8 cellular contexts compared by ENCODE assay signal in the genomic region with DNA sequence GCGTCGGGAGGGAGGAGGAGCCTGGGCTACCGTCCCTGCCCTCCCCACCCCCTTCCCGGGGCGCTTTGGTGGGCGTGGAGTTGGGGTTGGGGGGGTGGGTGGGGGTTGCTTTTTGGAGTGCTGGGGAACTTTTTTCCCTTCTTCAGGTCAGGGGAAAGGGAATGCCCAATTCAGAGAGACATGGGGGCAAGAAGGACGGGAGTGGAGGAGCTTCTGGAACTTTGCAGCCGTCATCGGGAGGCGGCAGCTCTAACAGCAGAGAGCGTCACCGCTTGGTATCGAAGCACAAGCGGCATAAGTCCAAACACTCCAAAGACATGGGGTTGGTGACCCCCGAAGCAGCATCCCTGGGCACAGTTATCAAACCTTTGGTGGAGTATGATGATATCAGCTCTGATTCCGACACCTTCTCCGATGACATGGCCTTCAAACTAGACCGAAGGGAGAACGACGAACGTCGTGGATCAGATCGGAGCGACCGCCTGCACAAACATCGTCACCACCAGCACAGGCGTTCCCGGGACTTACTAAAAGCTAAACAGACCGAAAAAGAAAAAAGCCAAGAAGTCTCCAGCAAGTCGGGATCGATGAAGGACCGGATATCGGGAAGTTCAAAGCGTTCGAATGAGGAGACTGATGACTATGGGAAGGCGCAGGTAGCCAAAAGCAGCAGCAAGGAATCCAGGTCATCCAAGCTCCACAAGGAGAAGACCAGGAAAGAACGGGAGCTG. TPM values are rescaled to one million over a fixed set of nuclear protein-coding genes. Genes with fewer than 3 reads are reported as not detected.
DNase-seq lines count a peak whose midpoint lies in the region; ATAC-seq, FAIRE-seq and TF ChIP-seq lines count a peak whose summit lies in the region.

No MANE protein-coding gene starts in this region.

- H3K4me3 ChIP-seq in endothelial cell of umbilical vein (replicated peaks in 1 of 3; ENCODE audit: insufficient read depth in 1 of 3, low read depth in 1 of 3, low read length in 3 of 3) (peak overlapping the region; percentile 62 to 93 (median 83)), mononuclear cell (ENCODE audit: low read length) (peak overlapping the region; percentile 99), suprapubic skin (peak overlapping the region; percentile 97)

- H3K27ac ChIP-seq in endothelial cell of umbilical vein (ENCODE audit: insufficient read depth, low read depth, low read length) (peak overlapping the region; percentile 94), suprapubic skin (peak overlapping the region; percentile 99)

- H3K27me3 ChIP-seq in endothelial cell of umbilical vein (ENCODE audit: control insufficient read depth in 2 of 2, insufficient read depth in 2 of 2, low read length in 2 of 2) = no peaks in the 10 kb centered on the region
- H3K27me3 ChIP-seq in mononuclear cell (ENCODE audit: insufficient read depth, low read length) = no peaks in the 10 kb centered on the region
- no peaks in the 10 kb centered on the region for H3K27me3 ChIP-seq in suprapubic skin

- TF ChIP-seq POLR2A in endothelial cell of umbilical vein (IDR thresholded peaks at IDR 0.05; ENCODE audit: low read depth, low read length) (no peak), suprapubic skin (IDR thresholded peaks at IDR 0.05) (no peak)

- BruUV-seq in endothelial cell of umbilical vein (replicated peaks; lab: Mats Ljungman, UMichigan) = no TSS peak

- no peaks in the 10 kb centered on the region for H3K9me1 ChIP-seq in endothelial cell of umbilical vein (replicated peaks; ENCODE audit: control insufficient read depth, extremely low read depth, insufficient read depth, low read length)

- ATAC-seq in GM19025 (IDR thresholded peaks at IDR 0.05; ENCODE audit: low read depth, unreplicated experiment) = peak; percentile 45

- TF ChIP-seq CTCF in endothelial cell of umbilical vein (IDR thresholded peaks at IDR 0.05; ENCODE audit: extremely low read depth in 1 of 2, insufficient read depth in 1 of 2, low read depth in 1 of 2, low read length in 2 of 2) = no peak
- no peak for TF ChIP-seq CTCF in suprapubic skin (IDR thresholded peaks at IDR 0.05)

- no peak for TF ChIP-seq EP300 in suprapubic skin (IDR thresholded peaks at IDR 0.05)

- intact Hi-C loops in endothelial cell of umbilical vein (cut with micrococcal nuclease) = loop anchor here (1.0 kb wide), 1 partner anchor 11 kb away; the partner anchor contains the start of gene MED1

- DNase-seq in Ammon's horn (ENCODE audit: low spot score) (peak; percentile 61), HPDE6-E6E7 (ENCODE audit: extremely low spot score) (peak; percentile 73), endothelial cell of umbilical vein (ENCODE audit: low read depth, low spot score) (peak; percentile 56), suprapubic skin (ENCODE audit: low spot score in 2 of 2) (peak; percentile 63 to 78), kidney tubule cell (ENCODE audit: low spot score) (no peak)
- peak; percentile 39 for DNase-seq in activated CD4-positive, alpha-beta T cell treated with anti-CD3 and anti-CD28 coated beads for 48 hours

- POLR2A ChIA-PET in endothelial cell of umbilical vein (lab: Charles Lee) = interaction anchor here (0.6 to 2.7 kb wide), 3 partner anchors 9 to 322 kb away, joined by 4 to 45 read pairs (median 4); partner anchors contain the start of gene MED1

- WGBS in suprapubic skin = under 1% methylated on average over 37 of the region's 37 CpGs

- dilution Hi-C loops in endothelial cell of umbilical vein (cut with MboI; ENCODE audit: extremely low pct_ligation_motif_present, low sequenced_read_pairs) = no loop called here

- H3K9ac ChIP-seq in endothelial cell of umbilical vein (replicated peaks; ENCODE audit: extremely low read depth, insufficient read depth, low read length) = peak overlapping the region; percentile 100

- no peaks in the 10 kb centered on the region for H3K9me3 ChIP-seq in endothelial cell of umbilical vein (replicated peaks; ENCODE audit: control insufficient read depth, insufficient read depth, low read length)
- H3K9me3 ChIP-seq in mononuclear cell (ENCODE audit: low read depth, low read length) = no peaks in the 10 kb centered on the region
- H3K9me3 ChIP-seq in suprapubic skin = no peaks in the 10 kb centered on the region

- no peak overlapping the region for H2AFZ ChIP-seq in endothelial cell of umbilical vein (ENCODE audit: low read depth, low read length)

- CTCF ChIA-PET in endothelial cell of umbilical vein (lab: Charles Lee) = interaction anchor here (0.6 to 3.0 kb wide), 6 partner anchors 10 to 229 kb away, joined by 3 to 35 read pairs (median 4); partner anchors contain the start of gene MED1

- peak; percentile 50 for FAIRE-seq in endothelial cell of umbilical vein (lab: Jason Lieb, UNC)

- peaks cover 55% of the 10 kb centered on the region for H3K79me2 ChIP-seq in endothelial cell of umbilical vein (ENCODE audit: control insufficient read depth, insufficient read depth, low read length)

- peak overlapping the region; percentile 100 for H3K4me2 ChIP-seq in endothelial cell of umbilical vein (ENCODE audit: insufficient read depth, low read length)

- H3K4me1 ChIP-seq in endothelial cell of umbilical vein (ENCODE audit: control insufficient read depth, extremely low read depth, insufficient read depth, low read length) (peaks cover 15% of the 10 kb centered on the region), mononuclear cell (ENCODE audit: insufficient read depth, low read length) (peaks cover 43% of the 10 kb centered on the region), suprapubic skin (peaks cover 40% of the 10 kb centered on the region)

- peaks cover 12% of the 10 kb centered on the region for H4K20me1 ChIP-seq in endothelial cell of umbilical vein (replicated peaks; ENCODE audit: control insufficient read depth, extremely low read depth, insufficient read depth, low read length)

- H3K36me3 ChIP-seq in endothelial cell of umbilical vein (ENCODE audit: control insufficient read depth in 2 of 2, extremely low read depth in 1 of 2, insufficient read depth in 2 of 2, low read length in 2 of 2) = peaks cover 0 to 3% of the 10 kb centered on the region in 2 experiments
- no peaks in the 10 kb centered on the region for H3K36me3 ChIP-seq in suprapubic skin

TF ChIP-seq in endothelial cell of umbilical vein, 7 proteins besides CTCF, POLR2A, EP300 and RAD21:
- TF ChIP-seq MYC (IDR thresholded peaks at IDR 0.05; ENCODE audit: low read depth, low read length) (no peak), GATA2 (IDR thresholded peaks at IDR 0.05; ENCODE audit: insufficient read depth, insufficient read length, low read depth, low read length) (no peak), FOS (IDR thresholded peaks at IDR 0.05; ENCODE audit: borderline replicate concordance, insufficient read depth, low read length) (no peak), POLR2AphosphoS5 (IDR thresholded peaks at IDR 0.05; ENCODE audit: insufficient read depth, low read depth, low read length) (no peak), EZH2 (IDR thresholded peaks at IDR 0.05; ENCODE audit: borderline replicate concordance, low read depth, low read length, severe bottlenecking) (no peak), JUN (IDR thresholded peaks at IDR 0.05; ENCODE audit: borderline replicate concordance, insufficient read depth, insufficient read length, low read depth) (no peak)
- TF ChIP-seq, protein P1, sequence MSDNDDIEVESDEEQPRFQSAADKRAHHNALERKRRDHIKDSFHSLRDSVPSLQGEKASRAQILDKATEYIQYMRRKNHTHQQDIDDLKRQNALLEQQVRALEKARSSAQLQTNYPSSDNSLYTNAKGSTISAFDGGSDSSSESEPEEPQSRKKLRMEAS (IDR thresholded peaks at IDR 0.05; ENCODE audit: insufficient read depth, insufficient read length) = no peak

RNA-seq across cellular contexts. Expression of gene CDK12, which starts 0.8 kb away (rescaled TPM):
- total RNA-seq in endothelial cell of umbilical vein = 53.9 and 55.4 TPM in 2 replicates
- 14.2 and 14.6 TPM in 2 replicates for polyA plus RNA-seq in endothelial cell of umbilical vein
- 12.6 and 13.0 TPM in 2 replicates for polyA plus RNA-seq in endothelial cell of umbilical vein (2011; cell fraction: cytosol; rRNA removed)
- 54.8 and 58.3 TPM in 2 replicates for polyA plus RNA-seq in endothelial cell of umbilical vein (2011; cell fraction: nucleus; rRNA removed)
- polyA plus RNA-seq in endothelial cell of umbilical vein (2012) = 25.7 and 34.9 TPM in 2 replicates
- 60.0 and 76.1 TPM in 2 replicates for polyA minus RNA-seq in endothelial cell of umbilical vein
- 47.3 TPM for polyA minus RNA-seq in endothelial cell of umbilical vein (2011; cell fraction: cytosol; rRNA and poly(A)+ RNA removed)
- 75.0 and 103 TPM in 2 replicates for polyA minus RNA-seq in endothelial cell of umbilical vein (2011; cell fraction: nucleus; rRNA and poly(A)+ RNA removed)
- 91.3 TPM for total RNA-seq in mononuclear cell
- total RNA-seq in suprapubic skin = 10 to 100 TPM; 50.7 to 97.9 (median 54.4) TPM

RNA-seq across cellular contexts. Expression of gene MED1, which starts 11.0 kb away (rescaled TPM):
- total RNA-seq in endothelial cell of umbilical vein = 39.8 and 46.2 TPM in 2 replicates
- 18.2 and 19.8 TPM in 2 replicates for polyA plus RNA-seq in endothelial cell of umbilical vein
- polyA plus RNA-seq in endothelial cell of umbilical vein (2011; cell fraction: cytosol; rRNA removed) = 21.1 and 21.3 TPM in 2 replicates
- polyA plus RNA-seq in endothelial cell of umbilical vein (2011; cell fraction: nucleus; rRNA removed) = 29.2 and 33.3 TPM in 2 replicates
- polyA plus RNA-seq in endothelial cell of umbilical vein (2012) = 32.3 and 39.3 TPM in 2 replicates
- polyA minus RNA-seq in endothelial cell of umbilical vein = 44.2 and 50.2 TPM in 2 replicates
- 32.2 TPM for polyA minus RNA-seq in endothelial cell of umbilical vein (2011; cell fraction: cytosol; rRNA and poly(A)+ RNA removed)
- polyA minus RNA-seq in endothelial cell of umbilical vein (2011; cell fraction: nucleus; rRNA and poly(A)+ RNA removed) = 33.3 and 49.1 TPM in 2 replicates
- total RNA-seq in mononuclear cell = 23.9 TPM
- 10 to 100 TPM; 26.8 to 32.4 (median 29.8) TPM for total RNA-seq in suprapubic skin
